ENCODE assay signal across 14 cellular contexts in genomic region chr15:50774450-50774849, GRCh38. TPM values are rescaled to one million over a fixed set of nuclear protein-coding genes. Genes with fewer than 3 reads are reported as not detected.
DNase-seq lines count a peak whose midpoint lies in the region; ATAC-seq, FAIRE-seq and TF ChIP-seq lines count a peak whose summit lies in the region.
"Had no signal": no experiment of that assay in that cellular context is flagged by ENCODE, and none has a peak within 500 bp of the region (broad histone marks: within the 10 kb centered on the region; RNA-seq: fewer than 3 reads in every experiment).

No MANE protein-coding gene starts in this region.

- CTCF ChIA-PET in CD4-positive, alpha-beta memory T cell (lab: Charles Lee; ENCODE audit: partially characterized antibody), result interaction anchor here (0.9 to 1.6 kb wide), 3 partner anchors 21 to 111 kb away, joined by 3 to 4 read pairs (median 3); no protein-coding TSS in a partner anchor

- H3K9me3 Mint-ChIP-seq in CD4-positive, alpha-beta memory T cell, result no peaks in the 10 kb centered on the region
- H3K9me3 Mint-ChIP-seq: activated T-cell treated with anti-CD3 and anti-CD28 coated beads, Interleukin-2, amount 50 U/mL, for 24 hours; mesothelial cell of epicardium had no signal

- H3K4me1 ChIP-seq in CD4-positive, alpha-beta memory T cell (ENCODE audit: insufficient read depth, low read length), result peaks cover 5% of the 10 kb centered on the region
- H3K4me1 ChIP-seq: HAP-1 had no signal

- no peak overlapping the region for H3K4me3 Mint-ChIP-seq in CD4-positive, alpha-beta memory T cell
- H3K4me3 Mint-ChIP-seq: activated T-cell treated with anti-CD3 and anti-CD28 coated beads, Interleukin-2, amount 50 U/mL, for 24 hours; mesothelial cell of epicardium had no signal

- no peak for FAIRE-seq in RCC 7860 (lab: Jason Lieb, UNC)
- FAIRE-seq: endothelial cell of umbilical vein had no signal

- no peaks in the 10 kb centered on the region for H3K27me3 ChIP-seq in CD4-positive, alpha-beta memory T cell (ENCODE audit: insufficient read depth, low read length)
- H3K27me3 ChIP-seq: cardiac muscle cell had no signal

- TF ChIP-seq CTCF in GM12865 (IDR thresholded peaks at IDR 0.05; ENCODE audit: insufficient read depth, low read depth, low read length, missing control alignments) (no peak), VCaP (conservative IDR thresholded peaks at IDR 0.05) (no peak)

- peaks cover 4 to 10% (median 5%) of the 10 kb centered on the region in 4 donors for H3K4me1 Mint-ChIP-seq in CD4-positive, alpha-beta memory T cell
- H3K4me1 Mint-ChIP-seq: mesothelial cell of epicardium had no signal

- no peak overlapping the region for H3K27ac ChIP-seq in CD4-positive, alpha-beta memory T cell (ENCODE audit: low read depth, low read length)
- peak overlapping the region; percentile 45 for H3K27ac ChIP-seq in VCaP
- H3K27ac ChIP-seq: cardiac muscle cell had no signal

- H3K36me3 Mint-ChIP-seq in CD4-positive, alpha-beta memory T cell, result no peaks in the 10 kb centered on the region
- H3K36me3 Mint-ChIP-seq: mesothelial cell of epicardium had no signal

- H3K27ac Mint-ChIP-seq in CD4-positive, alpha-beta memory T cell, result peak overlapping the region in 5 of 7 donors; percentile 27 to 69 (median 52)
- H3K27ac Mint-ChIP-seq: activated T-cell treated with anti-CD3 and anti-CD28 coated beads, Interleukin-2, amount 50 U/mL, for 24 hours; mesothelial cell of epicardium had no signal

- no peaks in the 10 kb centered on the region for H3K36me3 ChIP-seq in CD4-positive, alpha-beta memory T cell (ENCODE audit: insufficient read depth, low read length)
- H3K36me3 ChIP-seq: cardiac muscle cell, HAP-1 had no signal

- ATAC-seq in left lobe of liver, result peak; percentile 37
- no peak for ATAC-seq in GM21390 (IDR thresholded peaks at IDR 0.05; ENCODE audit: unreplicated experiment)
- no peak for ATAC-seq in GM21529 (IDR thresholded peaks at IDR 0.05; ENCODE audit: unreplicated experiment)

- POLR2A ChIA-PET in CD4-positive, alpha-beta memory T cell (lab: Charles Lee; ENCODE audit: partially characterized antibody), result interaction anchor here (0.8 to 3.3 kb wide), 2 partner anchors 10 to 88 kb away, joined by 3 to 15 read pairs; partner anchors contain the start of genes SPPL2A and TRPM7

- DNase-seq in CD4-positive, alpha-beta memory T cell, result peak in 4 of 5 donors; percentile 16 to 32 (median 24)
- DNase-seq in GM12865 (ENCODE audit: low read depth), result peak; percentile 24
- no peak for DNase-seq in left lobe of liver (ENCODE audit: low spot score)
- DNase-seq in RCC 7860 (ENCODE audit: low spot score), result no peak
- DNase-seq in COR-L47 (lab: John Stamatoyannopoulos, UW), result no peak
- DNase-seq: activated T-cell treated with anti-CD3 and anti-CD28 coated beads, Interleukin-2, amount 50 U/mL, for 24 hours; substantia nigra had no signal

- H3K27me3 Mint-ChIP-seq in CD4-positive, alpha-beta memory T cell, result no peaks in the 10 kb centered on the region
- H3K27me3 Mint-ChIP-seq: activated T-cell treated with anti-CD3 and anti-CD28 coated beads, Interleukin-2, amount 50 U/mL, for 24 hours had no signal

- no peaks in the 10 kb centered on the region for H3K9me3 ChIP-seq in CD4-positive, alpha-beta memory T cell (ENCODE audit: control insufficient read depth in 1 of 2, low read length in 2 of 2)
- H3K9me3 ChIP-seq: HAP-1 had no signal

- intact Hi-C loops in CD4-positive, alpha-beta memory T cell (cut with micrococcal nuclease), result loop anchor here (1.0 kb wide), 1 partner anchor 9 kb away; the partner anchor contains the start of gene SPPL2A

- no peak overlapping the region for H3K4me3 ChIP-seq in CD4-positive, alpha-beta memory T cell (ENCODE audit: low read length in 2 of 2)
- H3K4me3 ChIP-seq in GM12865 (ENCODE audit: low read depth, low read length), result no peak overlapping the region
- H3K4me3 ChIP-seq: cardiac muscle cell, HAP-1 had no signal

RNA-seq across cellular contexts. Expression of gene SPPL2A, which starts 8.9 kb away (rescaled TPM):
- 10 to 100 TPM; 75.2 to 80.3 TPM for total RNA-seq in CD4-positive, alpha-beta memory T cell
- 100 to 1,000 TPM in 1 of 2 donors, 10 to 100 TPM in 1; 59.9 to 102 TPM for polyA plus RNA-seq in CD4-positive, alpha-beta memory T cell
- 101 TPM for total RNA-seq in left lobe of liver

Comparison
In these comparisons a context has a peak if more than half of its experiments do, and no peak if none do; other contexts are left out.
1. DNase-seq: peak in CD4-positive, alpha-beta memory T cell (4 of 5) and GM12865 (single experiment); none in left lobe of liver (single experiment), RCC 7860 (single experiment) and COR-L47 (single experiment).